ENCODE assay signal across 1 cellular context in the genomic region with DNA sequence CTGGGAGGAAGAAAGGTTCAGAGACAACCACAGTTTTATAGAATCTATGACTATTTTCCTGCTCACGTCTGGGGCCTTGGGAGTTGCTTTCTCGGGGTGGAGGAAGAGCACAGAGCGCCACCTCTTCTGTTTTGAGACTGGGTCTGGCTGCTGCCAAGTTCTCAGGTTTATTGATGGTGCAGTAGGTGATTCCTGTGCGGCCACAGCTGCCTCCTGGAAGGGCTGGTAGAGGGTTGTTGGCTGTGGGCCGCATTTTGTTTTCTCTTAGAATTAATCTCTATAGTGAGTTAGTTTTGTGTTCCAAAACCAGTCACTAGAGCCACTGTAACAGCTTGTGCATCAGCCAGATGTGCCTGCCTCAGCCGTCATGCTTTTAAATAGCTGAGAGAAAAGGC.
TF ChIP-seq lines count a peak whose summit lies in the region.

No MANE protein-coding gene starts in this region.

TF ChIP-seq in K562, 482 proteins besides CTCF, POLR2A, EP300 and RAD21 (continued from another document):
- TF ChIP-seq NUFIP1 (IDR thresholded peaks at IDR 0.05; ENCODE audit: partially characterized antibody), result no peak
- TF ChIP-seq, protein P1, sequence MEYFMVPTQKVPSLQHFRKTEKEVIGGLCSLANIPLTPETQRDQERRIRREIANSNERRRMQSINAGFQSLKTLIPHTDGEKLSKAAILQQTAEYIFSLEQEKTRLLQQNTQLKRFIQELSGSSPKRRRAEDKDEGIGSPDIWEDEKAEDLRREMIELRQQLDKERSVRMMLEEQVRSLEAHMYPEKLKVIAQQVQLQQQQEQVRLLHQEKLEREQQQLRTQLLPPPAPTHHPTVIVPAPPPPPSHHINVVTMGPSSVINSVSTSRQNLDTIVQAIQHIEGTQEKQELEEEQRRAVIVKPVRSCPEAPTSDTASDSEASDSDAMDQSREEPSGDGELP (CRISPR knock-in tag; IDR thresholded peaks at IDR 0.05; ENCODE audit: borderline replicate concordance), result no peak
- TF ChIP-seq, protein P2, sequence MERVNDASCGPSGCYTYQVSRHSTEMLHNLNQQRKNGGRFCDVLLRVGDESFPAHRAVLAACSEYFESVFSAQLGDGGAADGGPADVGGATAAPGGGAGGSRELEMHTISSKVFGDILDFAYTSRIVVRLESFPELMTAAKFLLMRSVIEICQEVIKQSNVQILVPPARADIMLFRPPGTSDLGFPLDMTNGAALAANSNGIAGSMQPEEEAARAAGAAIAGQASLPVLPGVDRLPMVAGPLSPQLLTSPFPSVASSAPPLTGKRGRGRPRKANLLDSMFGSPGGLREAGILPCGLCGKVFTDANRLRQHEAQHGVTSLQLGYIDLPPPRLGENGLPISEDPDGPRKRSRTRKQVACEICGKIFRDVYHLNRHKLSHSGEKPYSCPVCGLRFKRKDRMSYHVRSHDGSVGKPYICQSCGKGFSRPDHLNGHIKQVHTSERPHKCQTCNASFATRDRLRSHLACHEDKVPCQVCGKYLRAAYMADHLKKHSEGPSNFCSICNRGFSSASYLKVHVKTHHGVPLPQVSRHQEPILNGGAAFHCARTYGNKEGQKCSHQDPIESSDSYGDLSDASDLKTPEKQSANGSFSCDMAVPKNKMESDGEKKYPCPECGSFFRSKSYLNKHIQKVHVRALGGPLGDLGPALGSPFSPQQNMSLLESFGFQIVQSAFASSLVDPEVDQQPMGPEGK (CRISPR knock-in tag; IDR thresholded peaks at IDR 0.05; ENCODE audit: borderline replicate concordance), result no peak
